ENCODE assay signal across 2 cellular contexts in genomic region chr19:16347099-16347498, GRCh38.
TF ChIP-seq lines count a peak whose summit lies in the region.

No MANE protein-coding gene starts in this region.

TF ChIP-seq in HEK293, 187 proteins besides CTCF, POLR2A, EP300 and RAD21:
- peak; percentile 64; the same call in 1 of the 2 replicates for TF ChIP-seq ZNF121 (tag by site-specific recombination; IDR thresholded peaks at IDR 0.05)
TF ChIP-seq in HEK293: peak in this region for 1; not testable (repeated sequence) for 186.

TF ChIP-seq in K562, 482 proteins besides CTCF, POLR2A, EP300 and RAD21:
- TF ChIP-seq ZNF121 (CRISPR knock-in tag; conservative IDR thresholded peaks at IDR 0.05) (peak; percentile 91), BCOR (IDR thresholded peaks at IDR 0.05) (peak; percentile 50; the same call in 1 of the 2 replicates)
